1 cellular context compared by ENCODE assay signal in genomic region chr5:151141535-151141934, GRCh38.
A peak's percentile ranks its signal among the peaks of the same experiment; 100 is the strongest.
TF ChIP-seq lines count a peak whose summit lies in the region.

No MANE protein-coding gene starts in this region.

TF ChIP-seq in GM12878, 131 proteins besides CTCF, POLR2A, EP300 and RAD21 (continues in another document):
- TF ChIP-seq NR2F1 (conservative IDR thresholded peaks at IDR 0.05): peak; percentile 59
- peak; percentile 48; the same call in 1 of the 2 replicates for TF ChIP-seq CBFB (IDR thresholded peaks at IDR 0.05; ENCODE audit: low read depth)
- TF ChIP-seq, protein P1, sequence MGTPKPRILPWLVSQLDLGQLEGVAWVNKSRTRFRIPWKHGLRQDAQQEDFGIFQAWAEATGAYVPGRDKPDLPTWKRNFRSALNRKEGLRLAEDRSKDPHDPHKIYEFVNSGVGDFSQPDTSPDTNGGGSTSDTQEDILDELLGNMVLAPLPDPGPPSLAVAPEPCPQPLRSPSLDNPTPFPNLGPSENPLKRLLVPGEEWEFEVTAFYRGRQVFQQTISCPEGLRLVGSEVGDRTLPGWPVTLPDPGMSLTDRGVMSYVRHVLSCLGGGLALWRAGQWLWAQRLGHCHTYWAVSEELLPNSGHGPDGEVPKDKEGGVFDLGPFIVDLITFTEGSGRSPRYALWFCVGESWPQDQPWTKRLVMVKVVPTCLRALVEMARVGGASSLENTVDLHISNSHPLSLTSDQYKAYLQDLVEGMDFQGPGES (IDR thresholded peaks at IDR 0.05): no peak
- peak; percentile 87 for TF ChIP-seq POLR2AphosphoS5 (IDR thresholded peaks at IDR 0.05; ENCODE audit: low read length)
- TF ChIP-seq LARP7 (IDR thresholded peaks at IDR 0.05): no peak
- TF ChIP-seq, protein P2, sequence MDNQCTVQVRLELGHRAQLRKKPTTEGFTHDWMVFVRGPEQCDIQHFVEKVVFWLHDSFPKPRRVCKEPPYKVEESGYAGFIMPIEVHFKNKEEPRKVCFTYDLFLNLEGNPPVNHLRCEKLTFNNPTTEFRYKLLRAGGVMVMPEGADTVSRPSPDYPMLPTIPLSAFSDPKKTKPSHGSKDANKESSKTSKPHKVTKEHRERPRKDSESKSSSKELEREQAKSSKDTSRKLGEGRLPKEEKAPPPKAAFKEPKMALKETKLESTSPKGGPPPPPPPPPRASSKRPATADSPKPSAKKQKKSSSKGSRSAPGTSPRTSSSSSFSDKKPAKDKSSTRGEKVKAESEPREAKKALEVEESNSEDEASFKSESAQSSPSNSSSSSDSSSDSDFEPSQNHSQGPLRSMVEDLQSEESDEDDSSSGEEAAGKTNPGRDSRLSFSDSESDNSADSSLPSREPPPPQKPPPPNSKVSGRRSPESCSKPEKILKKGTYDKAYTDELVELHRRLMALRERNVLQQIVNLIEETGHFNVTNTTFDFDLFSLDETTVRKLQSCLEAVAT (IDR thresholded peaks at IDR 0.05): 0 out of 2 replicates have a peak, but pooled peaks have one; percentile 2
- no peak for TF ChIP-seq SUPT20H (IDR thresholded peaks at IDR 0.05; ENCODE audit: borderline replicate concordance, control insufficient read depth, low read depth, low read length)
- 0 out of 2 replicates have a peak, but pooled peaks have one; percentile 27 for TF ChIP-seq ZNF24 (IDR thresholded peaks at IDR 0.05)
- TF ChIP-seq, protein P3, sequence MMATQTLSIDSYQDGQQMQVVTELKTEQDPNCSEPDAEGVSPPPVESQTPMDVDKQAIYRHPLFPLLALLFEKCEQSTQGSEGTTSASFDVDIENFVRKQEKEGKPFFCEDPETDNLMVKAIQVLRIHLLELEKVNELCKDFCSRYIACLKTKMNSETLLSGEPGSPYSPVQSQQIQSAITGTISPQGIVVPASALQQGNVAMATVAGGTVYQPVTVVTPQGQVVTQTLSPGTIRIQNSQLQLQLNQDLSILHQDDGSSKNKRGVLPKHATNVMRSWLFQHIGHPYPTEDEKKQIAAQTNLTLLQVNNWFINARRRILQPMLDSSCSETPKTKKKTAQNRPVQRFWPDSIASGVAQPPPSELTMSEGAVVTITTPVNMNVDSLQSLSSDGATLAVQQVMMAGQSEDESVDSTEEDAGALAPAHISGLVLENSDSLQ (IDR thresholded peaks at IDR 0.05): no peak
- no peak for TF ChIP-seq HDAC6 (IDR thresholded peaks at IDR 0.05; ENCODE audit: unreplicated experiment)
- no peak for TF ChIP-seq NR2C1 (IDR thresholded peaks at IDR 0.05)
- TF ChIP-seq, protein P4, sequence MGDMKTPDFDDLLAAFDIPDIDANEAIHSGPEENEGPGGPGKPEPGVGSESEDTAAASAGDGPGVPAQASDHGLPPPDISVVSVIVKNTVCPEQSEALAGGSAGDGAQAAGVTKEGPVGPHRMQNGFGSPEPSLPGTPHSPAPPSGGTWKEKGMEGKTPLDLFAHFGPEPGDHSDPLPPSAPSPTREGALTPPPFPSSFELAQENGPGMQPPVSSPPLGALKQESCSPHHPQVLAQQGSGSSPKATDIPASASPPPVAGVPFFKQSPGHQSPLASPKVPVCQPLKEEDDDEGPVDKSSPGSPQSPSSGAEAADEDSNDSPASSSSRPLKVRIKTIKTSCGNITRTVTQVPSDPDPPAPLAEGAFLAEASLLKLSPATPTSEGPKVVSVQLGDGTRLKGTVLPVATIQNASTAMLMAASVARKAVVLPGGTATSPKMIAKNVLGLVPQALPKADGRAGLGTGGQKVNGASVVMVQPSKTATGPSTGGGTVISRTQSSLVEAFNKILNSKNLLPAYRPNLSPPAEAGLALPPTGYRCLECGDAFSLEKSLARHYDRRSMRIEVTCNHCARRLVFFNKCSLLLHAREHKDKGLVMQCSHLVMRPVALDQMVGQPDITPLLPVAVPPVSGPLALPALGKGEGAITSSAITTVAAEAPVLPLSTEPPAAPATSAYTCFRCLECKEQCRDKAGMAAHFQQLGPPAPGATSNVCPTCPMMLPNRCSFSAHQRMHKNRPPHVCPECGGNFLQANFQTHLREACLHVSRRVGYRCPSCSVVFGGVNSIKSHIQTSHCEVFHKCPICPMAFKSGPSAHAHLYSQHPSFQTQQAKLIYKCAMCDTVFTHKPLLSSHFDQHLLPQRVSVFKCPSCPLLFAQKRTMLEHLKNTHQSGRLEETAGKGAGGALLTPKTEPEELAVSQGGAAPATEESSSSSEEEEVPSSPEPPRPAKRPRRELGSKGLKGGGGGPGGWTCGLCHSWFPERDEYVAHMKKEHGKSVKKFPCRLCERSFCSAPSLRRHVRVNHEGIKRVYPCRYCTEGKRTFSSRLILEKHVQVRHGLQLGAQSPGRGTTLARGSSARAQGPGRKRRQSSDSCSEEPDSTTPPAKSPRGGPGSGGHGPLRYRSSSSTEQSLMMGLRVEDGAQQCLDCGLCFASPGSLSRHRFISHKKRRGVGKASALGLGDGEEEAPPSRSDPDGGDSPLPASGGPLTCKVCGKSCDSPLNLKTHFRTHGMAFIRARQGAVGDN (IDR thresholded peaks at IDR 0.05): peak; percentile 70
- peak; percentile 79 for TF ChIP-seq EED (IDR thresholded peaks at IDR 0.05; ENCODE audit: low read depth)
- peak in 1 of 2 experiments; percentile 80; a peak in 2 of 4 replicates for TF ChIP-seq BHLHE40 (IDR thresholded peaks at IDR 0.05; ENCODE audit: borderline replicate concordance in 1 of 2, low read depth in 2 of 2, low read length in 1 of 2)
- peak; percentile 74 for TF ChIP-seq NFIC (IDR thresholded peaks at IDR 0.05; ENCODE audit: low read depth, low read length)
- no peak for TF ChIP-seq ZBTB33 (IDR thresholded peaks at IDR 0.05)
- TF ChIP-seq SP1 (IDR thresholded peaks at IDR 0.05; ENCODE audit: low read depth, low read length): peak; percentile 42
- TF ChIP-seq MTA3 (IDR thresholded peaks at IDR 0.05; ENCODE audit: borderline replicate concordance, low read length): peak; percentile 32; the same call in 1 of the 2 replicates
- TF ChIP-seq SUZ12 (IDR thresholded peaks at IDR 0.05; ENCODE audit: unreplicated experiment): no peak
- TF ChIP-seq CEBPB (IDR thresholded peaks at IDR 0.05; ENCODE audit: borderline replicate concordance in 1 of 2, low read depth in 2 of 2, low read length in 2 of 2): no peak
- TF ChIP-seq E2F8 (IDR thresholded peaks at IDR 0.05; ENCODE audit: low read depth, partially characterized antibody): no peak
- TF ChIP-seq MYB (IDR thresholded peaks at IDR 0.05; ENCODE audit: borderline replicate concordance, low read depth, low read length): no peak
- TF ChIP-seq RELA (IDR thresholded peaks at IDR 0.05; ENCODE audit: borderline replicate concordance, partially characterized antibody): peak; percentile 81
- TF ChIP-seq BRCA1 (IDR thresholded peaks at IDR 0.05; ENCODE audit: low read depth, low read length): no peak
- peak; percentile 85 for TF ChIP-seq POU2F2 (IDR thresholded peaks at IDR 0.05; ENCODE audit: borderline replicate concordance, low read depth, low read length)
- TF ChIP-seq HCFC1 (IDR thresholded peaks at IDR 0.05; ENCODE audit: low read length): no peak
- TF ChIP-seq CREM (IDR thresholded peaks at IDR 0.05; ENCODE audit: low read depth): peak; percentile 33; the same call in 1 of the 2 replicates
- 0 out of 2 replicates have a peak, but pooled peaks have one; percentile 17 for TF ChIP-seq STAT1 (conservative IDR thresholded peaks at IDR 0.05)
- TF ChIP-seq TARDBP (IDR thresholded peaks at IDR 0.05; ENCODE audit: borderline replicate concordance): no peak
- no peak for TF ChIP-seq RB1 (IDR thresholded peaks at IDR 0.05; ENCODE audit: borderline replicate concordance)
- no peak for TF ChIP-seq ZNF207 (IDR thresholded peaks at IDR 0.05; ENCODE audit: borderline replicate concordance)
- TF ChIP-seq POLR2AphosphoS2 (IDR thresholded peaks at IDR 0.05; ENCODE audit: low read depth, low read length): 0 out of 2 replicates have a peak, but pooled peaks have one; percentile 62
- TF ChIP-seq BMI1 (IDR thresholded peaks at IDR 0.05; ENCODE audit: borderline replicate concordance): no peak
- TF ChIP-seq, protein P5, sequence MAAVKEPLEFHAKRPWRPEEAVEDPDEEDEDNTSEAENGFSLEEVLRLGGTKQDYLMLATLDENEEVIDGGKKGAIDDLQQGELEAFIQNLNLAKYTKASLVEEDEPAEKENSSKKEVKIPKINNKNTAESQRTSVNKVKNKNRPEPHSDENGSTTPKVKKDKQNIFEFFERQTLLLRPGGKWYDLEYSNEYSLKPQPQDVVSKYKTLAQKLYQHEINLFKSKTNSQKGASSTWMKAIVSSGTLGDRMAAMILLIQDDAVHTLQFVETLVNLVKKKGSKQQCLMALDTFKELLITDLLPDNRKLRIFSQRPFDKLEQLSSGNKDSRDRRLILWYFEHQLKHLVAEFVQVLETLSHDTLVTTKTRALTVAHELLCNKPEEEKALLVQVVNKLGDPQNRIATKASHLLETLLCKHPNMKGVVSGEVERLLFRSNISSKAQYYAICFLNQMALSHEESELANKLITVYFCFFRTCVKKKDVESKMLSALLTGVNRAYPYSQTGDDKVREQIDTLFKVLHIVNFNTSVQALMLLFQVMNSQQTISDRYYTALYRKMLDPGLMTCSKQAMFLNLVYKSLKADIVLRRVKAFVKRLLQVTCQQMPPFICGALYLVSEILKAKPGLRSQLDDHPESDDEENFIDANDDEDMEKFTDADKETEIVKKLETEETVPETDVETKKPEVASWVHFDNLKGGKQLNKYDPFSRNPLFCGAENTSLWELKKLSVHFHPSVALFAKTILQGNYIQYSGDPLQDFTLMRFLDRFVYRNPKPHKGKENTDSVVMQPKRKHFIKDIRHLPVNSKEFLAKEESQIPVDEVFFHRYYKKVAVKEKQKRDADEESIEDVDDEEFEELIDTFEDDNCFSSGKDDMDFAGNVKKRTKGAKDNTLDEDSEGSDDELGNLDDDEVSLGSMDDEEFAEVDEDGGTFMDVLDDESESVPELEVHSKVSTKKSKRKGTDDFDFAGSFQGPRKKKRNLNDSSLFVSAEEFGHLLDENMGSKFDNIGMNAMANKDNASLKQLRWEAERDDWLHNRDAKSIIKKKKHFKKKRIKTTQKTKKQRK (IDR thresholded peaks at IDR 0.05; ENCODE audit: low read depth, low read length): no peak
- TF ChIP-seq PML (IDR thresholded peaks at IDR 0.05; ENCODE audit: low read length): peak; percentile 57; the same call in 1 of the 2 replicates
- TF ChIP-seq EGR1 (IDR thresholded peaks at IDR 0.05; ENCODE audit: borderline replicate concordance in 1 of 2, low read depth in 2 of 2, low read length in 2 of 2): peak in 1 of 2 experiments; percentile 53; a peak in 1 of 3 replicates
- TF ChIP-seq BACH1 (IDR thresholded peaks at IDR 0.05; ENCODE audit: borderline replicate concordance): peak; percentile 50; the same call in 1 of the 2 replicates
- no peak for TF ChIP-seq HDAC2 (IDR thresholded peaks at IDR 0.05)
- peak; percentile 48; the same call in 1 of the 2 replicates for TF ChIP-seq NKRF (conservative IDR thresholded peaks at IDR 0.05)
- TF ChIP-seq TCF12 (IDR thresholded peaks at IDR 0.05; ENCODE audit: low read depth, low read length): 0 out of 2 replicates have a peak, but pooled peaks have one; percentile 31
- TF ChIP-seq CREB1 (IDR thresholded peaks at IDR 0.05; ENCODE audit: low read depth): peak; percentile 68; the same call in 1 of the 2 replicates
- no peak for TF ChIP-seq E2F4 (IDR thresholded peaks at IDR 0.05; ENCODE audit: low read depth, low read length)
- no peak for TF ChIP-seq CBX3 (IDR thresholded peaks at IDR 0.05; ENCODE audit: borderline replicate concordance, low read depth)
- TF ChIP-seq ATF7 (IDR thresholded peaks at IDR 0.05; ENCODE audit: low read depth): peak; percentile 41; the same call in 1 of the 2 replicates
